9 cellular contexts compared by ENCODE assay signal in genomic region chr1:54403808-54404261, GRCh38. TPM values are rescaled to one million over a fixed set of nuclear protein-coding genes. Genes with fewer than 3 reads are reported as not detected.
DNase-seq lines count a peak whose midpoint lies in the region; ATAC-seq and TF ChIP-seq lines count a peak whose summit lies in the region.
"Had no signal": no experiment of that assay in that cellular context is flagged by ENCODE, and none has a peak within 500 bp of the region (broad histone marks: within the 10 kb centered on the region; RNA-seq: fewer than 3 reads in every experiment).

No MANE protein-coding gene starts in this region.

- peaks cover 23% of the 10 kb centered on the region for H3K4me1 ChIP-seq in mesenchymal stem cell (ENCODE audit: control insufficient read depth, insufficient read depth, low read depth, low read length)
- H3K4me1 ChIP-seq in PC-9 (replicated peaks; ENCODE audit: insufficient read depth) = peaks cover 12% of the 10 kb centered on the region

- no peak overlapping the region for H2AK5ac ChIP-seq in mesenchymal stem cell (ENCODE audit: low read length, severe bottlenecking)

- H3K9me2 ChIP-seq in PC-9 (ENCODE audit: insufficient read depth) = no peaks in the 10 kb centered on the region

- no peaks in the 10 kb centered on the region for H4K20me1 ChIP-seq in PC-9 (ENCODE audit: insufficient read depth)

- DNase-seq in AG08396 (ENCODE audit: low spot score) (peak; percentile 56), HFFc6 (peak; percentile 39), mesenchymal stem cell (peak; percentile 77), NCI-H1105 (lab: John Stamatoyannopoulos, UW) (no peak), PC-9 (no peak), NCI-H1436 treated with DMSO at 0.1 percent for 48 hours (lab: John Stamatoyannopoulos, UW) (no peak)
- peak; percentile 43 for DNase-seq in activated naive CD8-positive, alpha-beta T cell treated with anti-CD3 and anti-CD28 coated beads, Interleukin-2, amount 10 ng/mL, durations not matched to agents 7 days and 5 days

- peaks cover 34% of the 10 kb centered on the region for H3K79me1 ChIP-seq in mesenchymal stem cell (replicated peaks; ENCODE audit: low read length, poor library complexity, severe bottlenecking)

- H3K4me3 ChIP-seq in mesenchymal stem cell (ENCODE audit: insufficient read depth in 1 of 2, low read depth in 1 of 2, low read length in 2 of 2) (peak overlapping the region in 1 of 2 experiments; percentile 87), PC-9 (no peak overlapping the region)

- TF ChIP-seq CTCF in HFFc6 (IDR thresholded peaks at IDR 0.05) (no peak), PC-9 (conservative IDR thresholded peaks at IDR 0.05) (no peak)

- H4K91ac ChIP-seq in mesenchymal stem cell (ENCODE audit: low read length) = no peak overlapping the region

- H3K9me3 ChIP-seq in mesenchymal stem cell (ENCODE audit: control insufficient read depth, low read length) (no peaks in the 10 kb centered on the region), PC-9 (ENCODE audit: insufficient read depth, low read depth) (no peaks in the 10 kb centered on the region)

- peaks cover 13 to 46% of the 10 kb centered on the region in 2 experiments for H3K36me3 ChIP-seq in mesenchymal stem cell (ENCODE audit: control insufficient read depth in 1 of 2, insufficient read depth in 2 of 2, low read depth in 1 of 2, low read length in 2 of 2)
- H3K36me3 ChIP-seq in PC-9 (ENCODE audit: low read depth) = no peaks in the 10 kb centered on the region

- H3K4ac ChIP-seq in mesenchymal stem cell (ENCODE audit: low read depth in 1 of 2, low read length in 2 of 2) = no peak overlapping the region

- intact Hi-C loops in PC-9 (cut with micrococcal nuclease; ENCODE audit: unreplicated experiment) = loop anchor here (10.0 kb wide), 1 partner anchor 89 kb away; no protein-coding TSS in a partner anchor

- 4% methylated on average over 7 of the region's 10 CpGs for WGBS in mesenchymal stem cell

- H2AFZ ChIP-seq in mesenchymal stem cell (ENCODE audit: low read depth, low read length) = no peak overlapping the region
- no peak overlapping the region for H2AFZ ChIP-seq in PC-9

- H3K27ac ChIP-seq in mesenchymal stem cell (ENCODE audit: low read length, poor library complexity, severe bottlenecking) = no peak overlapping the region
- H3K27ac ChIP-seq in PC-9 = no peak overlapping the region

- no peak overlapping the region for H4K8ac ChIP-seq in mesenchymal stem cell (ENCODE audit: low read length)

- CTCF ChIA-PET in PC-9 (lab: Charles Lee) = interaction anchor here (0.6 to 0.8 kb wide), 3 partner anchors 83 to 334 kb away, joined by 3 to 5 read pairs (median 4); no protein-coding TSS in a partner anchor

- peaks cover 54% of the 10 kb centered on the region for H3K4me1 Mint-ChIP-seq in HFFc6 (ENCODE audit: low read depth)
- H3K4me1 Mint-ChIP-seq in activated naive CD8-positive, alpha-beta T cell treated with anti-CD3 and anti-CD28 coated beads, Interleukin-2, amount 10 ng/mL, durations not matched to agents 7 days and 5 days = peaks cover 66% of the 10 kb centered on the region

- peaks cover 46% of the 10 kb centered on the region for H3K36me3 Mint-ChIP-seq in HFFc6 (ENCODE audit: low read depth)
- H3K36me3 Mint-ChIP-seq in activated naive CD8-positive, alpha-beta T cell treated with anti-CD3 and anti-CD28 coated beads, Interleukin-2, amount 10 ng/mL, durations not matched to agents 7 days and 5 days = peaks cover 51% of the 10 kb centered on the region

- ATAC-seq in activated naive CD8-positive, alpha-beta T cell treated with anti-CD3 and anti-CD28 coated beads, Interleukin-2, amount 10 ng/mL, durations not matched to agents 7 days and 5 days (ENCODE audit: low read depth) = no peak
- no peak for ATAC-seq in GM18511 (IDR thresholded peaks at IDR 0.05; ENCODE audit: unreplicated experiment)
- ATAC-seq: HCT116 had no signal

- peaks cover 14% of the 10 kb centered on the region for H3F3A ChIP-seq in PC-9 (ENCODE audit: insufficient read depth, low read depth)

- peak overlapping the region; percentile 88 for H3K4me3 Mint-ChIP-seq in HFFc6
- peak overlapping the region; percentile 91 for H3K4me3 Mint-ChIP-seq in activated naive CD8-positive, alpha-beta T cell treated with anti-CD3 and anti-CD28 coated beads, Interleukin-2, amount 10 ng/mL, durations not matched to agents 7 days and 5 days

- H3K4me2 ChIP-seq in mesenchymal stem cell (ENCODE audit: low read length, poor library complexity, severe bottlenecking) (peak overlapping the region; percentile 32), PC-9 (no peak overlapping the region)

- H3K27me3 ChIP-seq in mesenchymal stem cell (ENCODE audit: control insufficient read depth in 1 of 2, insufficient read depth in 1 of 2, low read length in 2 of 2) = no peaks in the 10 kb centered on the region
- H3K27me3 ChIP-seq in PC-9 (ENCODE audit: insufficient read depth, low read depth) = no peaks in the 10 kb centered on the region

- H2BK120ac ChIP-seq in mesenchymal stem cell (ENCODE audit: low read depth, low read length) = no peak overlapping the region

- no peaks in the 10 kb centered on the region for H3K9me3 Mint-ChIP-seq in HFFc6
- H3K9me3 Mint-ChIP-seq in activated naive CD8-positive, alpha-beta T cell treated with anti-CD3 and anti-CD28 coated beads, Interleukin-2, amount 10 ng/mL, durations not matched to agents 7 days and 5 days = no peaks in the 10 kb centered on the region

- H3K18ac ChIP-seq in mesenchymal stem cell (ENCODE audit: low read depth in 1 of 2, low read length in 2 of 2) = no peak overlapping the region

- no peaks in the 10 kb centered on the region for H3K79me2 ChIP-seq in PC-9 (ENCODE audit: low read depth)

- H3K14ac ChIP-seq in mesenchymal stem cell (ENCODE audit: low read length in 2 of 2) = no peak overlapping the region

- H3K23ac ChIP-seq in mesenchymal stem cell (ENCODE audit: low read length in 2 of 2) = no peak overlapping the region

- no TSS peak for BruUV-seq in PC-9 (replicated peaks; lab: Mats Ljungman, UMichigan)

- H3K27ac Mint-ChIP-seq in HFFc6 = peak overlapping the region; percentile 81
- peak overlapping the region; percentile 74 for H3K27ac Mint-ChIP-seq in activated naive CD8-positive, alpha-beta T cell treated with anti-CD3 and anti-CD28 coated beads, Interleukin-2, amount 10 ng/mL, durations not matched to agents 7 days and 5 days

- H3K9ac ChIP-seq in mesenchymal stem cell (ENCODE audit: low read length) = peak overlapping the region; percentile 76

- H2BK12ac ChIP-seq in mesenchymal stem cell (ENCODE audit: low read length in 2 of 2) = no peak overlapping the region

- H2BK15ac ChIP-seq in mesenchymal stem cell (ENCODE audit: low read depth, poor library complexity, severe bottlenecking) = no peak overlapping the region

- POLR2A ChIA-PET in activated naive CD8-positive, alpha-beta T cell treated with anti-CD3 and anti-CD28 coated beads, Interleukin-2, amount 10 ng/mL, durations not matched to agents 7 days and 5 days (lab: Charles Lee) = interaction anchor here (0.5 to 4.8 kb wide), 7 partner anchors 9 to 204 kb away, joined by 3 to 92 read pairs (median 3); partner anchors contain the start of genes CYB5RL and MRPL37
- POLR2A ChIA-PET in PC-9 (lab: Charles Lee; ENCODE audit: unreplicated experiment) = interaction anchor here (0.6 kb wide), 2 partner anchors 10 to 38 kb away, joined by 3 to 9 read pairs; no protein-coding TSS in a partner anchor

- H3K27me3 Mint-ChIP-seq in HFFc6 (ENCODE audit: insufficient read depth) = no peaks in the 10 kb centered on the region; the same call in 1 of the 2 replicates
- no peaks in the 10 kb centered on the region for H3K27me3 Mint-ChIP-seq in activated naive CD8-positive, alpha-beta T cell treated with anti-CD3 and anti-CD28 coated beads, Interleukin-2, amount 10 ng/mL, durations not matched to agents 7 days and 5 days

- no peak overlapping the region for H2BK5ac ChIP-seq in mesenchymal stem cell (ENCODE audit: low read depth, low read length, poor library complexity, severe bottlenecking)

RNA-seq across cellular contexts. Expression of gene SSBP3, which starts 2.4 kb away (rescaled TPM):
- total RNA-seq in HFFc6 (2021; fragmentation: NEBNext Ultra II Directional; extraction: Animal tissue kit (Norgen Biotek cat#: 25700)) = 10 to 100 TPM; 42.3 to 72.2 (median 58.1) TPM
- 100 to 1,000 TPM; 109 to 126 TPM for total RNA-seq in activated naive CD8-positive, alpha-beta T cell treated with anti-CD3 and anti-CD28 coated beads, Interleukin-2, amount 10 ng/mL, durations not matched to agents 7 days and 5 days
- polyA plus RNA-seq in mesenchymal stem cell (2013, experiment 1 of 2) = 114 TPM
- 112 TPM for polyA plus RNA-seq in mesenchymal stem cell (2013, experiment 2 of 2)
- total RNA-seq in PC-9 (2021) = 26.2 and 26.5 TPM in 2 replicates

Comparison
In these comparisons a context has a peak if more than half of its experiments do, and no peak if none do; other contexts are left out.
1. DNase-seq: peak in AG08396 (single experiment), HFFc6 (single experiment), activated naive CD8-positive, alpha-beta T cell treated with anti-CD3 and anti-CD28 coated beads, Interleukin-2, amount 10 ng/mL, durations not matched to agents 7 days and 5 days (single experiment) and mesenchymal stem cell (single experiment); none in NCI-H1105 (single experiment), PC-9 (0 of 2) and NCI-H1436 treated with DMSO at 0.1 percent for 48 hours (single experiment).